Comparison of ENCODE assay signal across 8 cellular contexts in genomic region chr18:2654105-2654827, GRCh38. TPM values are rescaled to one million over a fixed set of nuclear protein-coding genes. Genes with fewer than 3 reads are reported as not detected.
DNase-seq lines count a peak whose midpoint lies in the region; ATAC-seq and TF ChIP-seq lines count a peak whose summit lies in the region.

No MANE protein-coding gene starts in this region.

- H3K4me1 ChIP-seq in testis = peaks cover 10% of the 10 kb centered on the region

- no peaks in the 10 kb centered on the region for H3K27me3 ChIP-seq in layer of hippocampus (ENCODE audit: control insufficient read depth, insufficient read depth, low read length)
- H3K27me3 ChIP-seq in testis = no peaks in the 10 kb centered on the region

- ATAC-seq in activated naive CD8-positive, alpha-beta T cell treated with anti-CD3 and anti-CD28 coated beads, Interleukin-2, amount 10 ng/mL, durations not matched to agents 7 days and 5 days (ENCODE audit: low read depth) = no peak

- H3K27ac Mint-ChIP-seq in activated CD4-positive, alpha-beta T cell treated with anti-CD3 and anti-CD28 coated beads, Interleukin-2, amount 10 ng/mL, durations not matched to agents 24 days and 14 days = peak overlapping the region; percentile 100
- peak overlapping the region; percentile 94 for H3K27ac Mint-ChIP-seq in activated naive CD8-positive, alpha-beta T cell treated with anti-CD3 and anti-CD28 coated beads, Interleukin-2, amount 10 ng/mL, durations not matched to agents 7 days and 5 days

- H3K4me3 ChIP-seq in testis = peak overlapping the region; percentile 81 to 89

- no peak for DNase-seq in activated CD4-positive, alpha-beta T cell treated with anti-CD3 and anti-CD28 coated beads, Interleukin-2, amount 10 ng/mL, durations not matched to agents 24 days and 14 days
- DNase-seq in activated CD4-positive, alpha-beta T cell treated with anti-CD3 and anti-CD28 coated beads for 1 hour = no peak
- DNase-seq in activated naive CD8-positive, alpha-beta T cell treated with anti-CD3 and anti-CD28 coated beads, Interleukin-2, amount 10 ng/mL, durations not matched to agents 7 days and 5 days = no peak
- DNase-seq in testis (no peak), amygdala (lab: John Stamatoyannopoulos, UW) (no peak), NCI-H1930 (lab: John Stamatoyannopoulos, UW) (no peak)
- no peak for DNase-seq in activated effector memory CD4-positive, alpha-beta T cell treated with anti-CD3 and anti-CD28 coated beads, Interleukin-2, amount 50 U/mL, for 16 hours

- H3K9me3 ChIP-seq in testis = no peaks in the 10 kb centered on the region

- H3K9me3 Mint-ChIP-seq in activated CD4-positive, alpha-beta T cell treated with anti-CD3 and anti-CD28 coated beads, Interleukin-2, amount 10 ng/mL, durations not matched to agents 24 days and 14 days = no peaks in the 10 kb centered on the region
- H3K9me3 Mint-ChIP-seq in activated naive CD8-positive, alpha-beta T cell treated with anti-CD3 and anti-CD28 coated beads, Interleukin-2, amount 10 ng/mL, durations not matched to agents 7 days and 5 days = no peaks in the 10 kb centered on the region

- POLR2A ChIA-PET in activated naive CD8-positive, alpha-beta T cell treated with anti-CD3 and anti-CD28 coated beads, Interleukin-2, amount 10 ng/mL, durations not matched to agents 7 days and 5 days (lab: Charles Lee) = interaction anchor here (1.3 to 4.2 kb wide), 3 partner anchors 11 to 21 kb away, joined by 4 to 103 read pairs (median 6); no protein-coding TSS in a partner anchor

- H3K27ac ChIP-seq in layer of hippocampus (ENCODE audit: low read depth, low read length) (peak overlapping the region; percentile 94), testis (peak overlapping the region; percentile 93 to 97)

- H3K4me3 Mint-ChIP-seq in activated CD4-positive, alpha-beta T cell treated with anti-CD3 and anti-CD28 coated beads, Interleukin-2, amount 10 ng/mL, durations not matched to agents 24 days and 14 days = peak overlapping the region; percentile 94
- H3K4me3 Mint-ChIP-seq in activated naive CD8-positive, alpha-beta T cell treated with anti-CD3 and anti-CD28 coated beads, Interleukin-2, amount 10 ng/mL, durations not matched to agents 7 days and 5 days = peak overlapping the region; percentile 87

- intact Hi-C loops in activated CD4-positive, alpha-beta T cell treated with anti-CD3 and anti-CD28 coated beads, Interleukin-2, amount 10 ng/mL, durations not matched to agents 24 days and 14 days (cut with micrococcal nuclease) = loop anchor here (1.0 to 2.0 kb wide), 2 partner anchors 13 to 593 kb away; partner anchors contain the start of gene MYL12A
- intact Hi-C loops in testis (cut with DNase I; ENCODE audit: low total_unique reads) = no loop called here

- 37 to 44% methylated on average over 11 of the region's 11 CpGs for WGBS in testis, 2 donors

- H3K36me3 ChIP-seq in testis (ENCODE audit: low read depth, missing control alignments) = no peaks in the 10 kb centered on the region

- peaks cover 26% of the 10 kb centered on the region for H3K4me1 Mint-ChIP-seq in activated CD4-positive, alpha-beta T cell treated with anti-CD3 and anti-CD28 coated beads, Interleukin-2, amount 10 ng/mL, durations not matched to agents 24 days and 14 days
- peaks cover 17% of the 10 kb centered on the region for H3K4me1 Mint-ChIP-seq in activated naive CD8-positive, alpha-beta T cell treated with anti-CD3 and anti-CD28 coated beads, Interleukin-2, amount 10 ng/mL, durations not matched to agents 7 days and 5 days

- TF ChIP-seq POLR2A in testis (IDR thresholded peaks at IDR 0.05) = no peak

- TF ChIP-seq CTCF in testis (IDR thresholded peaks at IDR 0.05) = no peak

- H3K27me3 Mint-ChIP-seq in activated CD4-positive, alpha-beta T cell treated with anti-CD3 and anti-CD28 coated beads, Interleukin-2, amount 10 ng/mL, durations not matched to agents 24 days and 14 days = no peaks in the 10 kb centered on the region
- no peaks in the 10 kb centered on the region for H3K27me3 Mint-ChIP-seq in activated naive CD8-positive, alpha-beta T cell treated with anti-CD3 and anti-CD28 coated beads, Interleukin-2, amount 10 ng/mL, durations not matched to agents 7 days and 5 days

- peaks cover 13% of the 10 kb centered on the region for H3K36me3 Mint-ChIP-seq in activated CD4-positive, alpha-beta T cell treated with anti-CD3 and anti-CD28 coated beads, Interleukin-2, amount 10 ng/mL, durations not matched to agents 24 days and 14 days (ENCODE audit: low read depth)
- H3K36me3 Mint-ChIP-seq in activated naive CD8-positive, alpha-beta T cell treated with anti-CD3 and anti-CD28 coated beads, Interleukin-2, amount 10 ng/mL, durations not matched to agents 7 days and 5 days = peaks cover 18% of the 10 kb centered on the region

RNA-seq across cellular contexts. Expression of gene SMCHD1, which starts 1.3 kb away (rescaled TPM):
- total RNA-seq in activated CD4-positive, alpha-beta T cell treated with anti-CD3 and anti-CD28 coated beads, Interleukin-2, amount 10 ng/mL, durations not matched to agents 24 days and 14 days = 98.4 and 109 TPM in 2 replicates
- total RNA-seq in activated naive CD8-positive, alpha-beta T cell treated with anti-CD3 and anti-CD28 coated beads, Interleukin-2, amount 10 ng/mL, durations not matched to agents 7 days and 5 days = 100 to 1,000 TPM; 171 to 177 TPM
- total RNA-seq in testis = 100 to 1,000 TPM in 1 of 2 donors, 10 to 100 TPM in 1; 87.2 to 111 TPM
- polyA plus RNA-seq in testis (ENCODE audit: insufficient read depth, low read depth, low replicate concordance) = 46.6 TPM
